9 cellular contexts compared by ENCODE assay signal in the genomic region with DNA sequence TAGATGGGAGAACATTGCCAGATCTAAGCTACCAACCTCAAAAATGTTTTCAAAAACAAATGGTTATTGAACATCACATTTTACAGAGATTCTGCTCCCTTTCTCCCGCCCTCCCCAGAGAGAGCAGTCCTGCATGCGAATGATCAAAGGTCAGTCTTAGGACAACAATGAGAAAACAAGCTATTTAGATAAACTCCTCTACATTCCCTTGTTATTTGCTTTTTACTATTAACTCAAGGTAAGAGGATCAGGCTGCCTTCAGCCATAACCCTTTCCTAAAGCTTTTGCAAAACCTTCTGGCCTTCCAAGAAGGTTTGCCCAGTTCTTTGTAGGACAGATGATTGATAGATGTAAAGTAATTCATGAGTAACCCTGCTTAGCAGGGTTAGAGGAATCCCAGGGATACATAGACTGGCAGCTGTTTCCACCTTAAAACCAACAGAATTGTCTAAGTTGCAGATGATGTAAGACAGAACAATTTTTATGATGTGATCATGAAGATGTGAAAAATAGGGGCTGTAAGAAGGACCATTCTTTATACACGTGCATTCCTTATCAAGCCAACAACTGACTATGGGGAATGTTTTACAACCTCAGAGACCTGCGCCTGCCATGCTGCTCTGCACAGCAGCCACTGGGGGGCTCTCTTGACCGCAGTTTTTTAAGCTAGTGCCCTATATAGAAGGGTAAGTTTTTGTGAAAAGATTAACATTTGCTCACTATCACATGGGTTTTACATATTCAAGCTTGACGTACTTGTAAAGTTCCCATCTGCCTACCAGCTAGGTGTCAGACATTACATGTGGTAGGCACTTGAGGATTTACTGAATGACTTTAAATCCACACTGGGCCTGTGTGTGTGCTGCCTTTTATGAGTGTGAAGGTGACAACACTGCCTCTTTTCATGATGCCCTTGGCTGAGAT. TPM values are rescaled to one million over a fixed set of nuclear protein-coding genes. Genes with fewer than 3 reads are reported as not detected.
DNase-seq lines count a peak whose midpoint lies in the region; ATAC-seq and TF ChIP-seq lines count a peak whose summit lies in the region.
"Had no signal": no experiment of that assay in that cellular context is flagged by ENCODE, and none has a peak within 500 bp of the region (broad histone marks: within the 10 kb centered on the region; RNA-seq: fewer than 3 reads in every experiment).

No MANE protein-coding gene starts in this region.

- WGBS in lung, 2 donors, result 16 to 21% methylated on average over 6 of the region's 6 CpGs

- no peaks in the 10 kb centered on the region for H3K27me3 ChIP-seq in lung (ENCODE audit: control insufficient read depth, insufficient read depth)
- H3K27me3 ChIP-seq: BLaER1 had no signal

- no peak overlapping the region for H3K27ac ChIP-seq in lung (ENCODE audit: low read depth in 1 of 2, low read length in 1 of 2)
- H3K27ac ChIP-seq: BLaER1 had no signal

- peak; percentile 50 for ATAC-seq in HG03064 (IDR thresholded peaks at IDR 0.05; ENCODE audit: low read depth, unreplicated experiment)
- peak; percentile 64 for ATAC-seq in lung (ENCODE audit: insufficient read depth, low FRiP score)

- no peaks in the 10 kb centered on the region for H3K9me3 ChIP-seq in lung (ENCODE audit: control insufficient read depth in 2 of 2, insufficient read depth in 1 of 2, low read length in 1 of 2)
- H3K9me3 ChIP-seq: BLaER1 had no signal

- no peak overlapping the region for H3K4me3 ChIP-seq in lung
- H3K4me3 ChIP-seq: BLaER1 had no signal

- peak; percentile 73 for TF ChIP-seq CTCF in lung (IDR thresholded peaks at IDR 0.05; ENCODE audit: control extremely low read depth, extremely low read depth)

- H3K36me3 ChIP-seq in lung (ENCODE audit: control insufficient read depth in 2 of 2, insufficient read depth in 2 of 2, low read length in 2 of 2), result peaks cover 0 to 2% of the 10 kb centered on the region in 2 donors

- DNase-seq in NCI-H1436 (lab: John Stamatoyannopoulos, UW), result peak; percentile 53
- no peak for DNase-seq in NCI-H1436 treated with DMSO at 0.1 percent for 48 hours (lab: John Stamatoyannopoulos, UW)
- DNase-seq in NCI-H446 (lab: John Stamatoyannopoulos, UW), result peak; percentile 6 to 52
- DNase-seq in activated CD4-positive, alpha-beta T cell treated with anti-CD3 and anti-CD28 coated beads for 1 hour, result peak; percentile 60
- DNase-seq in dermis blood vessel endothelial cell, result peak; percentile 84
- peak; percentile 68 for DNase-seq in lung (ENCODE audit: low spot score)
- DNase-seq in stimulated activated CD8-positive, alpha-beta memory T cell treated with anti-CD3 and anti-CD28 coated beads, Interleukin-15, amount 100 ng/mL, for 1 hour (ENCODE audit: low read depth), result peak; percentile 59

- H3K4me1 ChIP-seq in lung (ENCODE audit: control insufficient read depth in 2 of 2, insufficient read depth in 2 of 2, low read length in 2 of 2), result peaks cover 7 to 10% of the 10 kb centered on the region in 2 donors

RNA-seq across cellular contexts. Expression of a gene that starts 2.3 kb away (rescaled TPM):
- total RNA-seq in dermis blood vessel endothelial cell (2.9 and 3.7 TPM in 2 replicates), lung (10 to 100 TPM in 1 of 2 donors, 1 to 10 TPM in 1; 4.5 to 16.4 TPM)
- polyA plus RNA-seq in lung, result 1 to 10 TPM in 1 of 2 donors, under 1 TPM in 1; 0.95 to 1.7 TPM
